ENCODE assay signal across 10 cellular contexts in the genomic region with DNA sequence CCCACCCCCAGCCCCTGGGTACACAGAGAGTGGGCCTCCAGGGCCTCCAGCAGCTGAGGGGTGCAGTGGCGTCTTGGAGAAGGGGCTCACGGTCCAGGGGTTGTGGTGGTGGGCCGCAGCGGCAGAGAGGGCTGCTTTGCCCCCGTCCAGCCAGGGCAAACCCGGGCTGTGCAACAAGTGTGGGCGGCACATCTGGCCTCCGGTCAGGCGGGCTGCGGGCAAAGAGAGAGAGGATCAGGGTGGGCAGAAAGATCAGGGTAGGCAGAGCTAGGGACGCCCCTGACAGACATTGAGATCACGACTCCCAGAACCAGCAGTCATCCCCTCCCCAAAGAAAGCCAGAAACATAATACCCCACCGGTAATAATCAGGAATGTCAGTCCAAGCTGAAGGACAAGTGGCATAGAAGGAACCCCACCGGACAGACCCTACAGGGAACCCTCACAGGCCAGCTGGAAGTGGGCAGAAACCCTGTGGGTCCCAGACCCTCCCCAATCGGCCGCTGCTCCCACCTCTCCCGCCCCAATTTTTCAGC. TPM values are rescaled to one million over a fixed set of nuclear protein-coding genes. Genes with fewer than 3 reads are reported as not detected.
DNase-seq lines count a peak whose midpoint lies in the region; ATAC-seq and TF ChIP-seq lines count a peak whose summit lies in the region.
"Had no signal": no experiment of that assay in that cellular context is flagged by ENCODE, and none has a peak within 500 bp of the region (broad histone marks: within the 10 kb centered on the region; RNA-seq: fewer than 3 reads in every experiment).

No MANE protein-coding gene starts in this region.

- CTCF ChIA-PET in activated CD8-positive, alpha-beta T cell treated with anti-CD3 and anti-CD28 coated beads for 36 hours (lab: Charles Lee) = no interaction called here

- H3K27ac Mint-ChIP-seq in activated CD8-positive, alpha-beta T cell treated with anti-CD3 and anti-CD28 coated beads for 36 hours = no peak overlapping the region

- H3K4me3 Mint-ChIP-seq in activated CD8-positive, alpha-beta T cell treated with anti-CD3 and anti-CD28 coated beads for 36 hours = peak overlapping the region; percentile 1

- H3K9me3 ChIP-seq in hepatocyte (ENCODE audit: low read depth) = no peaks in the 10 kb centered on the region
- H3K9me3 ChIP-seq in spleen = no peaks in the 10 kb centered on the region

- peaks cover 73% of the 10 kb centered on the region for H3K27me3 Mint-ChIP-seq in activated CD8-positive, alpha-beta T cell treated with anti-CD3 and anti-CD28 coated beads for 36 hours

- DNase-seq in NCI-H526 treated with DMSO at 0.1 percent for 48 hours (lab: John Stamatoyannopoulos, UW) = peak; percentile 43
- no peak for DNase-seq in NCI-H526 (lab: John Stamatoyannopoulos, UW)
- DNase-seq in activated CD8-positive, alpha-beta T cell treated with anti-CD3 and anti-CD28 coated beads for 36 hours = no peak
- DNase-seq in hepatocyte (ENCODE audit: low spot score) = no peak
- no peak for DNase-seq in spleen
- no peak for DNase-seq in NCI-H2107 (lab: John Stamatoyannopoulos, UW)
- DNase-seq in KG1 (lab: John Stamatoyannopoulos, UW) = no peak
- DNase-seq in pons (ENCODE audit: low spot score) = no peak
- DNase-seq: 8988T had no signal

- H3K9me3 Mint-ChIP-seq in activated CD8-positive, alpha-beta T cell treated with anti-CD3 and anti-CD28 coated beads for 36 hours = no peaks in the 10 kb centered on the region

- no peak for TF ChIP-seq CTCF in activated CD8-positive, alpha-beta T cell treated with anti-CD3 and anti-CD28 coated beads for 36 hours (IDR thresholded peaks at IDR 0.05)
- TF ChIP-seq CTCF in hepatocyte (IDR thresholded peaks at IDR 0.05; ENCODE audit: poor library complexity) (no peak), spleen (IDR thresholded peaks at IDR 0.05 in 8 of 11, conservative IDR thresholded peaks at IDR 0.05 in 3 of 11) (no peak)

- H2AFZ ChIP-seq in hepatocyte = no peak overlapping the region

- peaks cover 36% of the 10 kb centered on the region for H3K4me1 Mint-ChIP-seq in activated CD8-positive, alpha-beta T cell treated with anti-CD3 and anti-CD28 coated beads for 36 hours (ENCODE audit: low read depth)

- WGBS in hepatocyte (ENCODE audit: low lambda C conversion rate, missing lambda C conversion rate) = 40% methylated on average over 16 of the region's 17 CpGs
- 20 to 29% (median 27%) methylated on average over 15 to 17 of the region's 17 CpGs for WGBS in spleen, 5 donors

- no peaks in the 10 kb centered on the region for H4K20me1 ChIP-seq in hepatocyte (ENCODE audit: insufficient read depth, poor library complexity, severe bottlenecking)

- H3K9me2 ChIP-seq in hepatocyte (replicated peaks; ENCODE audit: insufficient read depth) = no peaks in the 10 kb centered on the region

- no peaks in the 10 kb centered on the region for H3K79me2 ChIP-seq in hepatocyte

- H3K27ac ChIP-seq in hepatocyte = no peak overlapping the region
- peak overlapping the region in 5 of 8 donors; percentile 89 to 95 (median 91) for H3K27ac ChIP-seq in spleen

- H3K4me2 ChIP-seq in hepatocyte = peak overlapping the region; percentile 95

- no peak for TF ChIP-seq POLR2A in spleen (IDR thresholded peaks at IDR 0.05)

- H3K36me3 ChIP-seq in hepatocyte (replicated peaks; ENCODE audit: insufficient read depth, low read depth) (no peaks in the 10 kb centered on the region), spleen (peaks cover 0 to 7% (median 0%) of the 10 kb centered on the region in 6 donors)

- intact Hi-C loops in activated CD8-positive, alpha-beta T cell treated with anti-CD3 and anti-CD28 coated beads for 36 hours (cut with micrococcal nuclease) = no loop called here
- intact Hi-C loops in spleen (cut with DNase I; ENCODE audit: low total_unique reads) = no loop called here

- no peak for ATAC-seq in activated CD8-positive, alpha-beta T cell treated with anti-CD3 and anti-CD28 coated beads for 36 hours

- H3K27me3 ChIP-seq in hepatocyte = peaks cover 89% of the 10 kb centered on the region
- H3K27me3 ChIP-seq in spleen (replicated peaks in 1 of 7) = peaks cover 3 to 100% (median 78%) of the 10 kb centered on the region in 7 donors

- POLR2A ChIA-PET in activated CD8-positive, alpha-beta T cell treated with anti-CD3 and anti-CD28 coated beads for 36 hours (lab: Charles Lee) = no interaction called here

- H3K36me3 Mint-ChIP-seq in activated CD8-positive, alpha-beta T cell treated with anti-CD3 and anti-CD28 coated beads for 36 hours (ENCODE audit: low read depth) = no peaks in the 10 kb centered on the region

- H3K4me3 ChIP-seq in hepatocyte (no peak overlapping the region), spleen (peak overlapping the region in 7 of 8 donors; percentile 62 to 85 (median 69))

- H3K4me1 ChIP-seq in hepatocyte (ENCODE audit: insufficient read depth) = peaks cover 50% of the 10 kb centered on the region
- H3K4me1 ChIP-seq in spleen = peaks cover 48 to 100% (median 91%) of the 10 kb centered on the region in 6 donors

RNA-seq across cellular contexts. Expression of gene GATA2, which starts 6.8 kb away (rescaled TPM):
- total RNA-seq in activated CD8-positive, alpha-beta T cell treated with anti-CD3 and anti-CD28 coated beads for 36 hours = not detected
- total RNA-seq in hepatocyte = 0.88 and 2.6 TPM in 2 replicates
- 2.4 and 3.5 TPM in 2 replicates for polyA plus RNA-seq in hepatocyte
- 10 to 100 TPM; 14.4 to 28.6 (median 19.3) TPM for total RNA-seq in spleen
- 10 to 100 TPM in 1 of 3 donors, 1 to 10 TPM in 2; 2.2 to 11.9 (median 3.4) TPM for polyA plus RNA-seq in spleen

RNA-seq across cellular contexts. Expression of gene DNAJB8, which starts 19.5 kb away (rescaled TPM):
- not detected for total RNA-seq in activated CD8-positive, alpha-beta T cell treated with anti-CD3 and anti-CD28 coated beads for 36 hours
- total RNA-seq in hepatocyte = not detected in 2 replicates
- polyA plus RNA-seq in hepatocyte = not detected in 2 replicates
- total RNA-seq in spleen = not detected
- not detected for polyA plus RNA-seq in spleen
- total RNA-seq: posterior vena cava had no signal
